Comparison of ENCODE assay signal across 16 cellular contexts in genomic region chr5:180824630-180825476, GRCh38. TPM values are rescaled to one million over a fixed set of nuclear protein-coding genes. Genes with fewer than 3 reads are reported as not detected.
DNase-seq lines count a peak whose midpoint lies in the region; ATAC-seq and TF ChIP-seq lines count a peak whose summit lies in the region.
"Had no signal": no experiment of that assay in that cellular context is flagged by ENCODE, and none has a peak within 500 bp of the region (broad histone marks: within the 10 kb centered on the region; RNA-seq: fewer than 3 reads in every experiment).

No MANE protein-coding gene starts in this region.

- H3K4me1 Mint-ChIP-seq in glutamatergic neuron (ENCODE audit: low read depth, unreplicated experiment) = peaks cover 10% of the 10 kb centered on the region

- H3K9me3 Mint-ChIP-seq in glutamatergic neuron (ENCODE audit: unreplicated experiment) = peaks cover 7% of the 10 kb centered on the region

- H3K36me3 Mint-ChIP-seq in glutamatergic neuron (ENCODE audit: unreplicated experiment) = peaks cover 12% of the 10 kb centered on the region

- TF ChIP-seq CTCF in breast epithelium (IDR thresholded peaks at IDR 0.05) (no peak), testis (IDR thresholded peaks at IDR 0.05) (no peak), glutamatergic neuron (IDR thresholded peaks at IDR 0.05; ENCODE audit: partially characterized antibody, unreplicated experiment) (no peak)

- H3K4me3 ChIP-seq in breast epithelium (no peak overlapping the region), muscle layer of duodenum (ENCODE audit: low read depth in 1 of 2, low read length in 2 of 2) (no peak overlapping the region), testis (no peak overlapping the region)
- H3K4me3 ChIP-seq: lung, Peyer's patch had no signal

- H3K4me1 ChIP-seq in breast epithelium (peaks cover 0 to 4% of the 10 kb centered on the region in 2 donors), muscle layer of duodenum (ENCODE audit: control insufficient read depth in 1 of 2, insufficient read depth in 2 of 2, low read length in 2 of 2) (peaks cover 0 to 16% of the 10 kb centered on the region in 2 donors), testis (peaks cover 19% of the 10 kb centered on the region)

- no peaks in the 10 kb centered on the region for H3K36me3 ChIP-seq in breast epithelium
- H3K36me3 ChIP-seq in muscle layer of duodenum (ENCODE audit: control insufficient read depth in 1 of 2, insufficient read depth in 2 of 2, low read length in 2 of 2) = peaks cover 0 to 4% of the 10 kb centered on the region in 2 donors
- H3K36me3 ChIP-seq in testis (ENCODE audit: low read depth, missing control alignments) = no peaks in the 10 kb centered on the region

- ATAC-seq in GM19452 (IDR thresholded peaks at IDR 0.05; ENCODE audit: unreplicated experiment) = no peak

- peak; percentile 57 for DNase-seq in NCI-H82 (lab: John Stamatoyannopoulos, UW)
- DNase-seq in NCI-H82 treated with DMSO at 0.1 percent for 48 hours (lab: John Stamatoyannopoulos, UW; ENCODE audit: unreplicated experiment) = no peak
- no peak for DNase-seq in breast epithelium (ENCODE audit: low spot score in 2 of 2)
- DNase-seq in testis = no peak
- no peak for DNase-seq in glutamatergic neuron
- no peak for DNase-seq in NCI-H1417 (lab: John Stamatoyannopoulos, UW)
- DNase-seq: activated T-cell treated with anti-CD3 and anti-CD28 coated beads, Interleukin-2, amount 50 U/mL, for 1 hour; C1 segment of cervical spinal cord; NCI-H2029; NCI-H526; Peyer's patch; T-cell had no signal

- H3K27me3 ChIP-seq in breast epithelium (no peaks in the 10 kb centered on the region), muscle layer of duodenum (ENCODE audit: low read depth, low read length) (no peaks in the 10 kb centered on the region), testis (no peaks in the 10 kb centered on the region)
- H3K27me3 ChIP-seq: Peyer's patch had no signal

- no peaks in the 10 kb centered on the region for H3K27me3 Mint-ChIP-seq in glutamatergic neuron (ENCODE audit: unreplicated experiment)
- H3K27me3 Mint-ChIP-seq: T-cell had no signal

- H3K4me3 Mint-ChIP-seq in glutamatergic neuron (ENCODE audit: unreplicated experiment) = no peak overlapping the region

- WGBS in testis, 2 donors = 46 to 49% methylated on average over 10 of the region's 10 CpGs

- no peak overlapping the region for H3K27ac Mint-ChIP-seq in glutamatergic neuron (ENCODE audit: unreplicated experiment)

- TF ChIP-seq POLR2A in breast epithelium (IDR thresholded peaks at IDR 0.05) = no peak
- TF ChIP-seq POLR2A in testis (IDR thresholded peaks at IDR 0.05) = no peak

- intact Hi-C loops in breast epithelium (cut with DNase I; ENCODE audit: low total_unique reads) (no loop called here), testis (cut with DNase I; ENCODE audit: low total_unique reads) (no loop called here)

- peak overlapping the region; percentile 59 to 72 for H3K27ac ChIP-seq in breast epithelium
- H3K27ac ChIP-seq in muscle layer of duodenum (ENCODE audit: low read length) = peak overlapping the region; percentile 22
- peak overlapping the region; percentile 60 to 62 for H3K27ac ChIP-seq in testis
- H3K27ac ChIP-seq: HL-60 had no signal

- H3K9me3 ChIP-seq in breast epithelium (no peaks in the 10 kb centered on the region), muscle layer of duodenum (ENCODE audit: control insufficient read depth in 1 of 2, low read length in 2 of 2) (no peaks in the 10 kb centered on the region), testis (no peaks in the 10 kb centered on the region)
- H3K9me3 ChIP-seq: Peyer's patch had no signal

RNA-seq across cellular contexts. Expression of gene MGAT1, which starts 22.2 kb away (rescaled TPM):
- total RNA-seq in breast epithelium (100 to 1,000 TPM; 127 to 236 (median 163) TPM), testis (100 to 1,000 TPM in 1 of 2 donors, 10 to 100 TPM in 1; 95.8 to 136 TPM), glutamatergic neuron (ENCODE audit: unreplicated experiment) (45.6 TPM)
- 106 TPM for polyA plus RNA-seq in testis (ENCODE audit: insufficient read depth, low read depth, low replicate concordance)

RNA-seq across cellular contexts. Expression of gene ZFP62, which starts 36.2 kb away (rescaled TPM):
- total RNA-seq in breast epithelium (10 to 100 TPM; 18.6 to 49.6 (median 35.4) TPM), testis (10 to 100 TPM; 27.1 to 32.3 TPM), glutamatergic neuron (ENCODE audit: unreplicated experiment) (27.0 TPM)
- 29.2 TPM for polyA plus RNA-seq in testis (ENCODE audit: insufficient read depth, low read depth, low replicate concordance)
